ENCODE assay signal across 7 cellular contexts in genomic region chr5:834013-834412, GRCh38. TPM values are rescaled to one million over a fixed set of nuclear protein-coding genes. Genes with fewer than 3 reads are reported as not detected.
DNase-seq lines count a peak whose midpoint lies in the region; ATAC-seq lines count a peak whose summit lies in the region.
"Not testable (repeated sequence)": the region's sequence is repeated elsewhere in the genome, so short reads cannot be mapped to it uniquely, and the experiment has no call there.
"Had no signal": no experiment of that assay in that cellular context is flagged by ENCODE, and none has a peak within 500 bp of the region (broad histone marks: within the 10 kb centered on the region; RNA-seq: fewer than 3 reads in every experiment).

No MANE protein-coding gene starts in this region.

- not testable (repeated sequence) for H3K27me3 Mint-ChIP-seq in activated CD4-positive, alpha-beta T cell treated with anti-CD3 and anti-CD28 coated beads for 36 hours; activated CD8-positive, alpha-beta memory T cell treated with anti-CD3 and anti-CD28 coated beads, Interleukin-2, amount 10 ng/mL, durations not matched to agents 7 days and 5 days

- POLR2A ChIA-PET in activated CD4-positive, alpha-beta T cell treated with anti-CD3 and anti-CD28 coated beads for 36 hours (lab: Charles Lee), result not testable (repeated sequence)

- DNase-seq in Jurkat, Clone E6-1 (ENCODE audit: low read depth, low spot score), result peak; percentile 25
- DNase-seq in OCI-M1 (lab: John Stamatoyannopoulos, UW) (peak; percentile 16), islet precursor cell (peak; percentile 12), mucosa of gallbladder (ENCODE audit: low spot score) (peak; percentile 3)
- not testable (repeated sequence) for DNase-seq in activated CD4-positive, alpha-beta T cell treated with anti-CD3 and anti-CD28 coated beads for 36 hours
- peak; percentile 22 for DNase-seq in activated CD8-positive, alpha-beta memory T cell treated with anti-CD3 and anti-CD28 coated beads, Interleukin-2, amount 10 ng/mL, durations not matched to agents 7 days and 5 days

- intact Hi-C loops in activated CD4-positive, alpha-beta T cell treated with anti-CD3 and anti-CD28 coated beads for 36 hours (cut with DNase I, micrococcal nuclease), result not testable (repeated sequence)

- H3K9me3 Mint-ChIP-seq in activated CD4-positive, alpha-beta T cell treated with anti-CD3 and anti-CD28 coated beads for 36 hours (ENCODE audit: low read depth); activated CD8-positive, alpha-beta memory T cell treated with anti-CD3 and anti-CD28 coated beads, Interleukin-2, amount 10 ng/mL, durations not matched to agents 7 days and 5 days (ENCODE audit: low read depth): not testable (repeated sequence)

- peak; percentile 55 for ATAC-seq in activated CD4-positive, alpha-beta T cell treated with anti-CD3 and anti-CD28 coated beads for 36 hours
- ATAC-seq in activated CD8-positive, alpha-beta memory T cell treated with anti-CD3 and anti-CD28 coated beads, Interleukin-2, amount 10 ng/mL, durations not matched to agents 7 days and 5 days, result not testable (repeated sequence)

- CTCF ChIA-PET in activated CD4-positive, alpha-beta T cell treated with anti-CD3 and anti-CD28 coated beads for 36 hours (lab: Charles Lee); activated CD8-positive, alpha-beta memory T cell treated with anti-CD3 and anti-CD28 coated beads, Interleukin-2, amount 10 ng/mL, durations not matched to agents 7 days and 5 days (lab: Charles Lee): not testable (repeated sequence)

- not testable (repeated sequence) for H3K4me1 Mint-ChIP-seq in activated CD4-positive, alpha-beta T cell treated with anti-CD3 and anti-CD28 coated beads for 36 hours; activated CD8-positive, alpha-beta memory T cell treated with anti-CD3 and anti-CD28 coated beads, Interleukin-2, amount 10 ng/mL, durations not matched to agents 7 days and 5 days

- H3K4me3 Mint-ChIP-seq in activated CD4-positive, alpha-beta T cell treated with anti-CD3 and anti-CD28 coated beads for 36 hours; activated CD8-positive, alpha-beta memory T cell treated with anti-CD3 and anti-CD28 coated beads, Interleukin-2, amount 10 ng/mL, durations not matched to agents 7 days and 5 days: not testable (repeated sequence)

- not testable (repeated sequence) for H3K4me3 ChIP-seq in Jurkat, Clone E6-1 (ENCODE audit: low read length)

- H3K27ac Mint-ChIP-seq in activated CD4-positive, alpha-beta T cell treated with anti-CD3 and anti-CD28 coated beads for 36 hours; activated CD8-positive, alpha-beta memory T cell treated with anti-CD3 and anti-CD28 coated beads, Interleukin-2, amount 10 ng/mL, durations not matched to agents 7 days and 5 days: not testable (repeated sequence)

- not testable (repeated sequence) for H3K36me3 Mint-ChIP-seq in activated CD4-positive, alpha-beta T cell treated with anti-CD3 and anti-CD28 coated beads for 36 hours (ENCODE audit: low read depth); activated CD8-positive, alpha-beta memory T cell treated with anti-CD3 and anti-CD28 coated beads, Interleukin-2, amount 10 ng/mL, durations not matched to agents 7 days and 5 days

RNA-seq across cellular contexts. Expression of gene ZDHHC11, which starts 16.8 kb away (rescaled TPM):
- 4.1 TPM for polyA plus RNA-seq in Jurkat, Clone E6-1 (2012; ENCODE audit: insufficient read depth, insufficient read length)
- 1 to 10 TPM; 6.4 to 8.5 TPM for total RNA-seq in activated CD4-positive, alpha-beta T cell treated with anti-CD3 and anti-CD28 coated beads for 36 hours
- 10 to 100 TPM in 1 of 2 experiments, 1 to 10 TPM in 1; 9.9 to 10.6 TPM for total RNA-seq in activated CD8-positive, alpha-beta memory T cell treated with anti-CD3 and anti-CD28 coated beads, Interleukin-2, amount 10 ng/mL, durations not matched to agents 7 days and 5 days
- total RNA-seq in mucosa of gallbladder, result 23.2 TPM

RNA-seq across cellular contexts. Expression of gene ZDHHC11B, which starts 49.5 kb away (rescaled TPM):
- polyA plus RNA-seq in Jurkat, Clone E6-1 (2012; ENCODE audit: insufficient read depth, insufficient read length), result 1.6 TPM
- total RNA-seq in activated CD4-positive, alpha-beta T cell treated with anti-CD3 and anti-CD28 coated beads for 36 hours, result under 1 TPM; 0.48 to 0.61 TPM
- total RNA-seq in activated CD8-positive, alpha-beta memory T cell treated with anti-CD3 and anti-CD28 coated beads, Interleukin-2, amount 10 ng/mL, durations not matched to agents 7 days and 5 days, result under 1 TPM in 1 of 2 experiments, not detected in 1; 0.21 TPM
- total RNA-seq in mucosa of gallbladder, result 14.5 TPM
- polyA plus RNA-seq: AG04450 had no signal

RNA-seq across cellular contexts. Expression of gene BRD9, which starts 58.6 kb away (rescaled TPM):
- polyA plus RNA-seq in Jurkat, Clone E6-1 (2012; ENCODE audit: insufficient read depth, insufficient read length), result 98.8 TPM
- total RNA-seq in activated CD4-positive, alpha-beta T cell treated with anti-CD3 and anti-CD28 coated beads for 36 hours, result 10 to 100 TPM; 46.7 to 49.7 TPM
- 10 to 100 TPM; 58.6 to 64.7 TPM for total RNA-seq in activated CD8-positive, alpha-beta memory T cell treated with anti-CD3 and anti-CD28 coated beads, Interleukin-2, amount 10 ng/mL, durations not matched to agents 7 days and 5 days
- total RNA-seq in mucosa of gallbladder, result 40.8 TPM

RNA-seq across cellular contexts. Expression of gene TRIP13, which starts 58.7 kb away (rescaled TPM):
- 153 TPM for polyA plus RNA-seq in Jurkat, Clone E6-1 (2012; ENCODE audit: insufficient read depth, insufficient read length)
- 10 to 100 TPM; 34.4 to 34.7 TPM for total RNA-seq in activated CD4-positive, alpha-beta T cell treated with anti-CD3 and anti-CD28 coated beads for 36 hours
- 10 to 100 TPM; 33.0 to 38.8 TPM for total RNA-seq in activated CD8-positive, alpha-beta memory T cell treated with anti-CD3 and anti-CD28 coated beads, Interleukin-2, amount 10 ng/mL, durations not matched to agents 7 days and 5 days
- 0.92 TPM for total RNA-seq in mucosa of gallbladder
